In genomic region chr1:153448851-153449250, GRCh38 we compare ENCODE assay signal across 12 cellular contexts. TPM values are rescaled to one million over a fixed set of nuclear protein-coding genes. Genes with fewer than 3 reads are reported as not detected.
DNase-seq lines count a peak whose midpoint lies in the region; FAIRE-seq and TF ChIP-seq lines count a peak whose summit lies in the region.
"Not testable (repeated sequence)": the region's sequence is repeated elsewhere in the genome, so short reads cannot be mapped to it uniquely, and the experiment has no call there.
"Had no signal": no experiment of that assay in that cellular context is flagged by ENCODE, and none has a peak within 500 bp of the region (broad histone marks: within the 10 kb centered on the region; RNA-seq: fewer than 3 reads in every experiment).

No MANE protein-coding gene starts in this region.

- not testable (repeated sequence) for H3K14ac ChIP-seq in H1 (ENCODE audit: insufficient read length)

- not testable (repeated sequence) for TF ChIP-seq RAD21 in H1 (IDR thresholded peaks at IDR 0.05 in 1 of 2, conservative IDR thresholded peaks at IDR 0.05 in 1 of 2; ENCODE audit: low read depth in 2 of 2, low read length in 2 of 2)

- not testable (repeated sequence) for H3K4me2 ChIP-seq in GM23248 (ENCODE audit: unreplicated experiment); H1 (ENCODE audit: insufficient read depth in 1 of 2, low read depth in 2 of 2, low read length in 2 of 2)

- H2BK5ac ChIP-seq in H1 (ENCODE audit: low read depth, low read length) = not testable (repeated sequence)

- H3K4me3 Mint-ChIP-seq in activated naive CD4-positive, alpha-beta T cell treated with anti-CD3 and anti-CD28 coated beads, Interleukin-2, amount 50 U/mL, for 24 hours = not testable (repeated sequence)

- H3K36me3 ChIP-seq in GM23248 (ENCODE audit: low read depth); H1 (ENCODE audit: control insufficient read depth in 2 of 4, insufficient read depth in 4 of 4, low read length in 3 of 4): not testable (repeated sequence)

- H3K23ac ChIP-seq in H1 (ENCODE audit: insufficient read length) = not testable (repeated sequence)

- not testable (repeated sequence) for H2AK5ac ChIP-seq in H1 (ENCODE audit: low read depth, low read length)

- H3K23me2 ChIP-seq in H1 (ENCODE audit: low read depth, low read length) = not testable (repeated sequence)

- not testable (repeated sequence) for H3K56ac ChIP-seq in H1 (replicated peaks; ENCODE audit: insufficient read length, low read depth, low read length)

- not testable (repeated sequence) for H2BK120ac ChIP-seq in H1 (replicated peaks; ENCODE audit: low read depth, low read length)

- DNase-seq in AG10803 (ENCODE audit: low read depth) (peak; percentile 4), GM23248 (peak; percentile 31), HCEC 1CT (peak; percentile 20), fibroblast of mammary gland (ENCODE audit: low read depth) (peak; percentile 47), fibroblast of villous mesenchyme (ENCODE audit: low read depth) (peak; percentile 7)
- not testable (repeated sequence) for DNase-seq in H1 (ENCODE audit: low read depth in 1 of 2, low spot score in 2 of 2)

- H4K8ac ChIP-seq in H1 (ENCODE audit: extremely low read depth, insufficient read depth, low read length) = not testable (repeated sequence)

- not testable (repeated sequence) for H3K4ac ChIP-seq in H1 (replicated peaks; ENCODE audit: insufficient read length, low read depth, low read length)

- peaks cover 36% of the 10 kb centered on the region for H3K27me3 Mint-ChIP-seq in activated naive CD4-positive, alpha-beta T cell treated with anti-CD3 and anti-CD28 coated beads, Interleukin-2, amount 50 U/mL, for 24 hours

- 66 to 72% methylated on average over 4 of the region's 4 CpGs for WGBS in GM23248 (ENCODE audit: low coverage in 1 of 2, low lambda C conversion rate in 2 of 2, missing lambda C conversion rate in 2 of 2), 2 experiments
- 84% methylated on average over 4 of the region's 4 CpGs; no CpG with 5 or more reads in 1 of the 2 experiments for whole genome bisulfite sequencing in H1 (ENCODE audit: extremely low coverage in 1 of 2, insufficient coverage in 1 of 2, insufficient read length in 1 of 2, insufficient replicate concordance in 2 of 2, low coverage in 1 of 2, low lambda C conversion rate in 2 of 2, missing lambda C conversion rate in 1 of 2), 2 experiments

- not testable (repeated sequence) for H3K79me1 ChIP-seq in H1 (ENCODE audit: low read depth, low read length)

- not testable (repeated sequence) for H3K18ac ChIP-seq in H1 (ENCODE audit: extremely low read depth, low read length)

- H3K27me3 ChIP-seq in GM23248 (replicated peaks; ENCODE audit: insufficient read depth); H1 (replicated peaks in 1 of 4; ENCODE audit: control insufficient read depth in 3 of 4, extremely low read depth in 1 of 4, insufficient read depth in 3 of 4, low read length in 3 of 4): not testable (repeated sequence)

- not testable (repeated sequence) for H2BK15ac ChIP-seq in H1 (ENCODE audit: low read length)

- H2AFZ ChIP-seq in GM23248; H1 (ENCODE audit: low read length): not testable (repeated sequence)

- H3K9me2 ChIP-seq in GM23248 (ENCODE audit: insufficient read depth) = not testable (repeated sequence)

- H4K91ac ChIP-seq in H1 (replicated peaks; ENCODE audit: insufficient read length, low read length) = not testable (repeated sequence)

- not testable (repeated sequence) for H2BK20ac ChIP-seq in H1 (ENCODE audit: low read length)

- not testable (repeated sequence) for H3K79me2 ChIP-seq in GM23248 (ENCODE audit: insufficient read depth); H1 (ENCODE audit: control insufficient read depth in 1 of 2, insufficient read depth in 2 of 2, low read length in 2 of 2)

- not testable (repeated sequence) for TF ChIP-seq CTCF in AG10803 (conservative IDR thresholded peaks at IDR 0.05; ENCODE audit: low read length); H1 (IDR thresholded peaks at IDR 0.05; ENCODE audit: control extremely low read depth in 1 of 3, insufficient read depth in 1 of 3, low read depth in 1 of 3, low read length in 3 of 3); fibroblast of mammary gland (conservative IDR thresholded peaks at IDR 0.05; ENCODE audit: control insufficient read depth, insufficient read depth, low read depth, low read length); fibroblast of villous mesenchyme (IDR thresholded peaks at IDR 0.05; ENCODE audit: insufficient read depth, low read depth, low read length)

- not testable (repeated sequence) for H3K4me1 Mint-ChIP-seq in activated naive CD4-positive, alpha-beta T cell treated with anti-CD3 and anti-CD28 coated beads, Interleukin-2, amount 50 U/mL, for 24 hours

- not testable (repeated sequence) for H3K27ac ChIP-seq in GM23248; H1 (ENCODE audit: low read depth, low read length)

- H3K4me1 ChIP-seq in GM23248 (ENCODE audit: insufficient read depth) = peaks cover 25% of the 10 kb centered on the region
- not testable (repeated sequence) for H3K4me1 ChIP-seq in H1 (replicated peaks in 1 of 4; ENCODE audit: control insufficient read depth in 3 of 4, insufficient read depth in 4 of 4, low read length in 3 of 4)

- FAIRE-seq in H1 (lab: Jason Lieb, UNC) = peak; percentile 52

- H4K5ac ChIP-seq in H1 (ENCODE audit: insufficient read length, low read depth, low read length) = not testable (repeated sequence)

- POLR2A ChIA-PET in H1 (lab: Charles Lee; ENCODE audit: partially characterized antibody) = not testable (repeated sequence)

- H3K36me3 Mint-ChIP-seq in activated naive CD4-positive, alpha-beta T cell treated with anti-CD3 and anti-CD28 coated beads, Interleukin-2, amount 50 U/mL, for 24 hours = not testable (repeated sequence)

- H3K4me3 ChIP-seq in AG10803 (ENCODE audit: low read length); GM23248; H1 (ENCODE audit: extremely low read depth in 1 of 4, insufficient read depth in 2 of 4, low read depth in 3 of 4, low read length in 4 of 4); fibroblast of mammary gland (ENCODE audit: control insufficient read depth, low read depth, low read length); fibroblast of villous mesenchyme (ENCODE audit: low read depth, low read length): not testable (repeated sequence)

- TF ChIP-seq POLR2A in H1 (IDR thresholded peaks at IDR 0.05; ENCODE audit: control extremely low read depth in 1 of 2, low read depth in 2 of 2, low read length in 2 of 2) = not testable (repeated sequence)

- peaks cover 19% of the 10 kb centered on the region for H3F3A ChIP-seq in GM23248 (ENCODE audit: insufficient read depth)

- H3K9me3 ChIP-seq in GM23248 (ENCODE audit: low read depth); H1 (ENCODE audit: insufficient read depth in 2 of 2, low read depth in 1 of 2, low read length in 1 of 2): not testable (repeated sequence)

- H2BK12ac ChIP-seq in H1 (ENCODE audit: low read depth, low read length) = not testable (repeated sequence)

- not testable (repeated sequence) for H4K20me1 ChIP-seq in GM23248 (ENCODE audit: insufficient read depth); H1 (replicated peaks in 1 of 2; ENCODE audit: control insufficient read depth in 1 of 2, insufficient read depth in 2 of 2, low read length in 2 of 2)

- not testable (repeated sequence) for H3K9me3 Mint-ChIP-seq in activated naive CD4-positive, alpha-beta T cell treated with anti-CD3 and anti-CD28 coated beads, Interleukin-2, amount 50 U/mL, for 24 hours

- not testable (repeated sequence) for TF ChIP-seq EP300 in H1 (IDR thresholded peaks at IDR 0.05; ENCODE audit: borderline replicate concordance in 1 of 2, low read depth in 2 of 2, low read length in 2 of 2)

- peak overlapping the region; percentile 4 for H3K27ac Mint-ChIP-seq in activated naive CD4-positive, alpha-beta T cell treated with anti-CD3 and anti-CD28 coated beads, Interleukin-2, amount 50 U/mL, for 24 hours

- H3K9ac ChIP-seq in GM23248; H1 (replicated peaks in 1 of 4; ENCODE audit: extremely low read depth in 1 of 4, low read depth in 3 of 4, low read length in 3 of 4): not testable (repeated sequence)

- CTCF ChIA-PET in H1 (lab: Charles Lee; ENCODE audit: partially characterized antibody) = not testable (repeated sequence)

- in situ Hi-C loops in GM23248 (cut with MboI) = not testable (repeated sequence)

RNA-seq across cellular contexts. Expression of gene S100A7, which starts 11.6 kb away (rescaled TPM):
- total RNA-seq in GM23248 (2014; rRNA removed; shearing (Covaris generic)) = not detected in 2 replicates
- polyA plus RNA-seq in GM23248 (2016; fragmentation: Nextera tagmentation; extraction: Ambion mirVana) (not detected in 2 replicates), H1 (2011; rRNA removed) (not detected in 2 replicates)
- total RNA-seq in H1 (2021; fragmentation: NEBNext Ultra II Directional; extraction: Animal tissue kit (Norgen Biotek cat#: 25700)) = not detected in 2 replicates
- polyA plus RNA-seq in H1 (2011; cell fraction: cytosol; rRNA removed) = not detected
- polyA plus RNA-seq in H1 (2011; cell fraction: nucleus; rRNA removed) = not detected
- polyA plus RNA-seq in H1 (2012, experiment 1 of 2) = not detected in 4 replicates
- not detected for polyA plus RNA-seq in H1 (2012, experiment 2 of 2)
- polyA plus RNA-seq in H1 (2013, experiment 1 of 2) = not detected
- not detected for polyA plus RNA-seq in H1 (2013, experiment 2 of 2)
- polyA minus RNA-seq in H1 (2011; rRNA and poly(A)+ RNA removed) = not detected in 2 replicates
- polyA minus RNA-seq in H1 (2011; cell fraction: cytosol; rRNA and poly(A)+ RNA removed) = not detected
- not detected for polyA minus RNA-seq in H1 (2011; cell fraction: nucleus; rRNA and poly(A)+ RNA removed)
- not detected in 2 replicates for total RNA-seq in fibroblast of villous mesenchyme
- total RNA-seq: CD4-positive, alpha-beta memory T cell; CD4-positive, CD25-positive, alpha-beta regulatory T cell; CD8-positive, alpha-beta memory T cell; Daoy had no signal
- polyA plus RNA-seq: CD14-positive monocyte; CD4-positive, alpha-beta memory T cell; CD4-positive, CD25-positive, alpha-beta regulatory T cell; CD8-positive, alpha-beta memory T cell had no signal

RNA-seq across cellular contexts. Expression of gene S100A7A, which starts 32.5 kb away (rescaled TPM):
- total RNA-seq in GM23248 (2014; rRNA removed; shearing (Covaris generic)) = not detected in 2 replicates
- polyA plus RNA-seq in GM23248 (2016; fragmentation: Nextera tagmentation; extraction: Ambion mirVana) (not detected in 2 replicates), H1 (2011; rRNA removed) (not detected in 2 replicates)
- total RNA-seq in H1 (2021; fragmentation: NEBNext Ultra II Directional; extraction: Animal tissue kit (Norgen Biotek cat#: 25700)) = not detected in 2 replicates
- polyA plus RNA-seq in H1 (2011; cell fraction: cytosol; rRNA removed) = not detected
- not detected for polyA plus RNA-seq in H1 (2011; cell fraction: nucleus; rRNA removed)
- polyA plus RNA-seq in H1 (2012, experiment 1 of 2) = not detected in 4 replicates
- not detected for polyA plus RNA-seq in H1 (2012, experiment 2 of 2)
- polyA plus RNA-seq in H1 (2013, experiment 1 of 2) = not detected
- polyA plus RNA-seq in H1 (2013, experiment 2 of 2) = not detected
- polyA minus RNA-seq in H1 (2011; rRNA and poly(A)+ RNA removed) = not detected in 2 replicates
- polyA minus RNA-seq in H1 (2011; cell fraction: cytosol; rRNA and poly(A)+ RNA removed) = not detected
- polyA minus RNA-seq in H1 (2011; cell fraction: nucleus; rRNA and poly(A)+ RNA removed) = not detected
- total RNA-seq in fibroblast of villous mesenchyme = not detected in 2 replicates
- total RNA-seq: CD4-positive, alpha-beta memory T cell; CD4-positive, CD25-positive, alpha-beta regulatory T cell; CD8-positive, alpha-beta memory T cell; Daoy had no signal
- polyA plus RNA-seq: CD14-positive monocyte; CD4-positive, alpha-beta memory T cell; CD4-positive, CD25-positive, alpha-beta regulatory T cell; CD8-positive, alpha-beta memory T cell had no signal

RNA-seq across cellular contexts. Expression of gene S100A8, which starts 58.0 kb away (rescaled TPM):
- not detected in 2 replicates for total RNA-seq in GM23248 (2014; rRNA removed; shearing (Covaris generic))
- not detected in 2 replicates for polyA plus RNA-seq in GM23248 (2016; fragmentation: Nextera tagmentation; extraction: Ambion mirVana)
- not detected in 2 replicates for total RNA-seq in H1 (2021; fragmentation: NEBNext Ultra II Directional; extraction: Animal tissue kit (Norgen Biotek cat#: 25700))
- not detected in 2 replicates for polyA plus RNA-seq in H1 (2011; rRNA removed)
- polyA plus RNA-seq in H1 (2011; cell fraction: cytosol; rRNA removed) = not detected
- not detected for polyA plus RNA-seq in H1 (2011; cell fraction: nucleus; rRNA removed)
- polyA plus RNA-seq in H1 (2012, experiment 1 of 2) = not detected in 4 replicates
- polyA plus RNA-seq in H1 (2012, experiment 2 of 2) = not detected
- not detected for polyA plus RNA-seq in H1 (2013, experiment 1 of 2)
- not detected for polyA plus RNA-seq in H1 (2013, experiment 2 of 2)
- polyA minus RNA-seq in H1 (2011; rRNA and poly(A)+ RNA removed) = not detected in 2 replicates
- not detected for polyA minus RNA-seq in H1 (2011; cell fraction: cytosol; rRNA and poly(A)+ RNA removed)
- not detected for polyA minus RNA-seq in H1 (2011; cell fraction: nucleus; rRNA and poly(A)+ RNA removed)
- not detected in 2 replicates for total RNA-seq in fibroblast of villous mesenchyme
- total RNA-seq: CD4-positive, CD25-positive, alpha-beta regulatory T cell; CD8-positive, alpha-beta memory T cell; Daoy had no signal
- polyA plus RNA-seq: CD8-positive, alpha-beta memory T cell had no signal
